In the genomic region with DNA sequence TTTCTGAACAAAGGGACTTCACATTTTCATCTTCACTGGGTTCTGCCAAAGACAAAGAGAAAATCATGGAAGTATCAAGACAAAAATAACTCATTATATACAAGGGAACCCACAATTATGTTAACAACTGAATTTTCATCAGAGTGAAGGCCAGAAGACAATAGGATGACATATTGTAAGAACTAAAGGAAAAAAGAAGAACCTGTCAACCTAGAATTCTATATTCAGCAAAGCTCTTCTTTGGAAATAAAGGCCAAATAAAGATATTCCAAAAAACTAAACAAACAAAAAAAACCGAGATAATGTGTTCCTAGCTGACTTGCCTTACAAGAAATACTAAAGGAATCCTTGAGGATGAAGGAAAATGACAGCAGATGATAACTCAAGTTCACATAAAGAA, we compare ENCODE assay signal across 2 cellular contexts.
TF ChIP-seq lines count a peak whose summit lies in the region.

No MANE protein-coding gene starts in this region.

TF ChIP-seq in HepG2, 621 proteins besides CTCF, POLR2A, EP300 and RAD21:
- TF ChIP-seq, protein P1, sequence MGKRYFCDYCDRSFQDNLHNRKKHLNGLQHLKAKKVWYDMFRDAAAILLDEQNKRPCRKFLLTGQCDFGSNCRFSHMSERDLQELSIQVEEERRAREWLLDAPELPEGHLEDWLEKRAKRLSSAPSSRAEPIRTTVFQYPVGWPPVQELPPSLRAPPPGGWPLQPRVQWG (CRISPR knock-in tag; IDR thresholded peaks at IDR 0.05; ENCODE audit: borderline replicate concordance, low read depth): no peak
- TF ChIP-seq ZNF136 (CRISPR knock-in tag; IDR thresholded peaks at IDR 0.05; ENCODE audit: low read depth): peak; percentile 93; the same call in 1 of the 2 replicates
TF ChIP-seq in HepG2: peak in this region for 1.

TF ChIP-seq in HEK293, 187 proteins besides CTCF, POLR2A, EP300 and RAD21:
- TF ChIP-seq ZNF549 (tag by site-specific recombination; IDR thresholded peaks at IDR 0.05) (0 out of 2 replicates have a peak, but pooled peaks have one; percentile 2), ZNF626 (tag by site-specific recombination; IDR thresholded peaks at IDR 0.05) (0 out of 2 replicates have a peak, but pooled peaks have one; percentile 29), YY1 (tag by site-specific recombination; IDR thresholded peaks at IDR 0.05) (no peak), SETDB1 (IDR thresholded peaks at IDR 0.05; ENCODE audit: insufficient read length, low read length) (peak; percentile 92)
